In the genomic region with DNA sequence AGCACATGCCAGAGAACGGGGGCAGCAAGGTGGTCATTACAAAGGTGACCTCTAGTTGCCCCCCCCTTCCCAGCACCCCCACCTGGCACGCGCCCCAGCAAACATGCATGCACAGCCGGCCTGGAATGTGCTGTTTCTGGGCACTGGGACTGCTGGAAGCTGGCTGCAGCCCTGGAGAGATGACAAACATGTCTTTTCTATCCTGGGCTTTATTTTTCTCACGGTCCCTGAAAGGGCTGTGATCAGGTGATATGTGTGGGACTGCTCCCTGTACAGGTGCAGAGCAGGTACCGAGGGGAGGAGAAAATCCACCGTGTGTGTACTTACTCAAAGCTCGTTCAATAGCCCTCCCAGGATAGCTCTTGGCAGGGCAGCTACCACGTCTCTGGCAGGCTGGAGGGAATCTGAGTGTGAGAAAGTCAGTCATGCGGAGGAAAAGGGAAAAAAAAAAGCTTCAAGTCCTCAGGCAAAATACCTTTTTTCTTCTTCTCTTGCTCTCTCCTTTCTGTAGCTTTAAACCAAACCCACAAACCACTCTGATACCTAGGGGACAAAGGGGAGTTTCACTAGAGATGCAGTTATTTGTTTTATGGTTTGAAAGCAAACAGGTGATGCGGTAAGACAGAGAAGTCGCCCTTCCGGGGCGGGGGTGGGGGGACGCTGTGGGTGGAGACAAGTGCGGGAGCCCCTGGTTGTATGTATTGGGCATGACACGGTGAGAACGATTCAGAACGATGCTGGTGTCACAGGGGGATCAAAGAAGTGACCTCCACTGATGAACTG, we compare ENCODE assay signal across 8 cellular contexts. TPM values are rescaled to one million over a fixed set of nuclear protein-coding genes. Genes with fewer than 3 reads are reported as not detected.
DNase-seq lines count a peak whose midpoint lies in the region; TF ChIP-seq lines count a peak whose summit lies in the region.

No MANE protein-coding gene starts in this region.

- peak; percentile 19 for DNase-seq in NCI-H1694 treated with DMSO at 0.1 percent for 48 hours (lab: John Stamatoyannopoulos, UW)
- no peak for DNase-seq in NCI-H1694 (lab: John Stamatoyannopoulos, UW)
- peak; percentile 43 for DNase-seq in H7
- DNase-seq in NCI-H1092 (lab: John Stamatoyannopoulos, UW): peak; percentile 35
- peak; percentile 81 for DNase-seq in astrocyte of the cerebellum (ENCODE audit: low read depth)
- peak; percentile 59 for DNase-seq in posterior vena cava (ENCODE audit: low spot score)
- DNase-seq in Kasumi-1 (lab: John Stamatoyannopoulos, UW): no peak
- no peak for DNase-seq in amniotic stem cell (lab: John Stamatoyannopoulos, UW)

- in situ Hi-C loops in astrocyte of the cerebellum (cut with HindIII; ENCODE audit: low sequenced_read_pairs): no loop called here

- H3K36me3 ChIP-seq in H7 (replicated peaks; ENCODE audit: control insufficient read depth, insufficient read depth, low read length): no peaks in the 10 kb centered on the region

- H3K4me3 ChIP-seq in H7 (ENCODE audit: insufficient read depth, low read depth, low read length) (no peak overlapping the region), astrocyte of the cerebellum (ENCODE audit: low read depth, low read length) (no peak overlapping the region)

- no peak for TF ChIP-seq CTCF in astrocyte of the cerebellum (IDR thresholded peaks at IDR 0.05; ENCODE audit: low read depth, low read length, missing control alignments)

- H3K27me3 ChIP-seq in H7 (ENCODE audit: control insufficient read depth, insufficient read depth, low read length): no peaks in the 10 kb centered on the region; the same call in 1 of the 2 replicates

- intact Hi-C loops in posterior vena cava (cut with DNase I): loop anchor here in 1 of 2 donors (5.0 kb wide), 1 partner anchor 54 kb away; no protein-coding TSS in a partner anchor

RNA-seq across cellular contexts. Expression of a gene that starts 5.0 kb away (rescaled TPM):
- total RNA-seq in H7 (2014; rRNA removed; shearing (Covaris generic)): 49.4 and 70.9 TPM in 2 replicates
- total RNA-seq in posterior vena cava: 10 to 100 TPM; 19.5 to 29.2 TPM

Comparison
In these comparisons a context has a peak if more than half of its experiments do, and no peak if none do; other contexts are left out.
1. DNase-seq: peak in NCI-H1694 treated with DMSO at 0.1 percent for 48 hours (single experiment), H7 (single experiment), NCI-H1092 (single experiment), astrocyte of the cerebellum (single experiment) and posterior vena cava (single experiment); none in NCI-H1694 (single experiment), Kasumi-1 (0 of 2) and amniotic stem cell (single experiment).